Comparison of ENCODE assay signal across 12 cellular contexts in genomic region chr22:26066534-26066933, GRCh38.
DNase-seq lines count a peak whose midpoint lies in the region; ATAC-seq and TF ChIP-seq lines count a peak whose summit lies in the region.
"Had no signal": no experiment of that assay in that cellular context is flagged by ENCODE, and none has a peak within 500 bp of the region (broad histone marks: within the 10 kb centered on the region; RNA-seq: fewer than 3 reads in every experiment).

No MANE protein-coding gene starts in this region.

- H3K36me3 Mint-ChIP-seq in brain (no peaks in the 10 kb centered on the region), neural crest cell (ENCODE audit: low read depth) (no peaks in the 10 kb centered on the region)
- H3K36me3 Mint-ChIP-seq: CD4-positive, alpha-beta memory T cell; naive B cell had no signal

- 48% methylated on average over 6 of the region's 6 CpGs for WGBS in SK-N-SH (ENCODE audit: low lambda C conversion rate)
- 17% methylated on average over 6 of the region's 6 CpGs for WGBS in esophagus muscularis mucosa

- no peaks in the 10 kb centered on the region for H3F3A ChIP-seq in SK-N-SH (replicated peaks; ENCODE audit: insufficient read depth)

- H3K9ac ChIP-seq in SK-N-SH = no peak overlapping the region

- peak; percentile 86 for DNase-seq in NCI-H2029 treated with DMSO at 0.1 percent for 48 hours (lab: John Stamatoyannopoulos, UW)
- DNase-seq in neural crest cell (ENCODE audit: low read depth, low spot score) = peak; percentile 28
- DNase-seq in SK-N-SH = no peak
- no peak for DNase-seq in posterior vena cava (ENCODE audit: low spot score)
- DNase-seq in esophagus muscularis mucosa (ENCODE audit: extremely low spot score) = no peak
- DNase-seq: CD4-positive, alpha-beta memory T cell; naive B cell; stimulated activated CD4-positive, alpha-beta T cell treated with anti-CD3 and anti-CD28 coated beads, Interleukin-15, amount 100 ng/mL, for 24 hours had no signal

- no peak for TF ChIP-seq POLR2A in esophagus muscularis mucosa (IDR thresholded peaks at IDR 0.05; ENCODE audit: low read depth)

- 0 out of 2 replicates have a peak overlapping the region, but pooled peaks have one; percentile 1 for H3K27ac ChIP-seq in HEK293 (ENCODE audit: extremely low read depth, low read depth, low read length)
- H3K27ac ChIP-seq in SK-N-SH (ENCODE audit: low read depth in 2 of 2, low read length in 1 of 2) = peak overlapping the region in 1 of 2 experiments; percentile 62; a peak in 2 of 4 replicates
- H3K27ac ChIP-seq in esophagus muscularis mucosa (replicated peaks in 1 of 4) = no peak overlapping the region
- H3K27ac ChIP-seq: epithelial cell of prostate had no signal

- H3K4me3 ChIP-seq in HEK293 (ENCODE audit: low read depth, low read length) = no peak overlapping the region
- no peak overlapping the region for H3K4me3 ChIP-seq in SK-N-SH (ENCODE audit: low read depth in 2 of 2, low read length in 1 of 2)
- no peak overlapping the region for H3K4me3 ChIP-seq in esophagus muscularis mucosa

- no peak overlapping the region for H3K4me2 ChIP-seq in SK-N-SH

- H3K9me3 ChIP-seq in HEK293 (ENCODE audit: control insufficient read depth, insufficient read depth, low read depth, low read length) (no peaks in the 10 kb centered on the region), SK-N-SH (no peaks in the 10 kb centered on the region), esophagus muscularis mucosa (no peaks in the 10 kb centered on the region)

- TF ChIP-seq EP300 in SK-N-SH (IDR thresholded peaks at IDR 0.05; ENCODE audit: borderline replicate concordance in 1 of 2, low read depth in 1 of 2, low read length in 1 of 2) = no peak
- TF ChIP-seq EP300 in esophagus muscularis mucosa (IDR thresholded peaks at IDR 0.05) = no peak

- POLR2A ChIA-PET in HEK293 (lab: Yijun Ruan, JAX) = no interaction called here
- POLR2A ChIA-PET in SK-N-SH (lab: Yijun Ruan, JAX) = no interaction called here

- H3K4me1 ChIP-seq in HEK293 (ENCODE audit: control insufficient read depth, insufficient read depth, low read length) = no peaks in the 10 kb centered on the region; the same call in 1 of the 2 replicates
- peaks cover 0 to 13% of the 10 kb centered on the region in 2 experiments; a peak in 1 of 4 replicates for H3K4me1 ChIP-seq in SK-N-SH (ENCODE audit: control insufficient read depth in 1 of 2, insufficient read depth in 2 of 2, low read depth in 1 of 2, low read length in 1 of 2)
- no peaks in the 10 kb centered on the region for H3K4me1 ChIP-seq in esophagus muscularis mucosa

- H3K4me3 Mint-ChIP-seq in brain = peak overlapping the region; percentile 57 to 73 (median 62)
- peak overlapping the region; percentile 42 for H3K4me3 Mint-ChIP-seq in neural crest cell
- H3K4me3 Mint-ChIP-seq: CD4-positive, alpha-beta memory T cell had no signal

- TF ChIP-seq CTCF in HEK293 (tag by site-specific recombination; IDR thresholded peaks at IDR 0.05) (no peak), brain (conservative IDR thresholded peaks at IDR 0.05) (no peak), neural crest cell (conservative IDR thresholded peaks at IDR 0.05) (no peak), SK-N-SH (IDR thresholded peaks at IDR 0.05) (no peak), esophagus muscularis mucosa (IDR thresholded peaks at IDR 0.05) (no peak)

- H3K9me3 Mint-ChIP-seq in brain (peaks cover 0 to 9% (median 3%) of the 10 kb centered on the region in 5 experiments), neural crest cell (no peaks in the 10 kb centered on the region)

- ATAC-seq in HG03469 (IDR thresholded peaks at IDR 0.05; ENCODE audit: unreplicated experiment) = no peak

- no peak for TF ChIP-seq RAD21 in SK-N-SH (IDR thresholded peaks at IDR 0.05; ENCODE audit: low read length)

- peak overlapping the region; percentile 92 to 99 (median 97) for H3K27ac Mint-ChIP-seq in brain
- H3K27ac Mint-ChIP-seq in neural crest cell (ENCODE audit: unreplicated experiment) = peak overlapping the region; percentile 99
- H3K27ac Mint-ChIP-seq: CD4-positive, alpha-beta memory T cell; naive B cell had no signal

- no peaks in the 10 kb centered on the region for H3K36me3 ChIP-seq in HEK293 (ENCODE audit: control insufficient read depth in 2 of 2, insufficient read depth in 1 of 2, low read length in 2 of 2)
- H3K36me3 ChIP-seq in SK-N-SH (replicated peaks in 1 of 2; ENCODE audit: control insufficient read depth in 1 of 2, insufficient read depth in 2 of 2, low read length in 1 of 2) = no peaks in the 10 kb centered on the region
- H3K36me3 ChIP-seq in esophagus muscularis mucosa = no peaks in the 10 kb centered on the region

- CTCF ChIA-PET in HEK293 (lab: Yijun Ruan, JAX) = interaction anchor here (1.0 to 1.6 kb wide), 2 partner anchors 68 to 106 kb away, joined by 3 to 4 read pairs; no protein-coding TSS in a partner anchor
- CTCF ChIA-PET in SK-N-SH (lab: Yijun Ruan, JAX) = interaction anchor here (1.4 kb wide), 1 partner anchor 106 kb away, joined by 3 read pairs; no protein-coding TSS in a partner anchor

- H2AFZ ChIP-seq in SK-N-SH (ENCODE audit: low read depth) = no peak overlapping the region

- H3K9me2 ChIP-seq in SK-N-SH = no peaks in the 10 kb centered on the region

- H3K27me3 Mint-ChIP-seq in brain = peaks cover 8% of the 10 kb centered on the region
- peaks cover 63% of the 10 kb centered on the region for H3K27me3 Mint-ChIP-seq in neural crest cell (ENCODE audit: low read depth)

- no peaks in the 10 kb centered on the region for H4K20me1 ChIP-seq in SK-N-SH (ENCODE audit: insufficient read depth)

- H3K4me1 Mint-ChIP-seq in brain (peaks cover 31% of the 10 kb centered on the region), neural crest cell (peaks cover 32% of the 10 kb centered on the region)
- H3K4me1 Mint-ChIP-seq: CD4-positive, alpha-beta memory T cell had no signal

- intact Hi-C loops in posterior vena cava (cut with DNase I) = no loop called here
- intact Hi-C loops in esophagus muscularis mucosa (cut with DNase I) = no loop called here

- H3K27me3 ChIP-seq in SK-N-SH (ENCODE audit: insufficient read depth) (no peaks in the 10 kb centered on the region), esophagus muscularis mucosa (peaks cover 0 to 64% (median 0%) of the 10 kb centered on the region in 4 donors)

- H3K79me2 ChIP-seq in SK-N-SH (ENCODE audit: insufficient read depth) = no peaks in the 10 kb centered on the region

TF ChIP-seq in HEK293, 187 proteins besides CTCF, POLR2A, EP300 and RAD21 (continues in another document):
- 0 out of 2 replicates have a peak, but pooled peaks have one; percentile 28 for TF ChIP-seq OSR2 (tag by site-specific recombination; IDR thresholded peaks at IDR 0.05)
- TF ChIP-seq ZNF335 (tag by site-specific recombination; conservative IDR thresholded peaks at IDR 0.05) = 0 out of 2 replicates have a peak, but pooled peaks have one; percentile 12
- no peak for TF ChIP-seq ZNF184 (tag by site-specific recombination; IDR thresholded peaks at IDR 0.05)
- TF ChIP-seq TCF7L2 (IDR thresholded peaks at IDR 0.05; ENCODE audit: borderline replicate concordance, low read depth, low read length) = peak; percentile 82

TF ChIP-seq in SK-N-SH, 30 proteins besides CTCF, POLR2A, EP300 and RAD21:
- TF ChIP-seq RCOR1 (IDR thresholded peaks at IDR 0.05; ENCODE audit: low read length) (no peak), TEAD4 (IDR thresholded peaks at IDR 0.05; ENCODE audit: borderline replicate concordance, insufficient read depth) (no peak), SIN3A (IDR thresholded peaks at IDR 0.05; ENCODE audit: borderline replicate concordance, low read depth, low read length) (no peak)

Comparison
In these comparisons a context has a peak if more than half of its experiments do, and no peak if none do; other contexts are left out.
1. DNase-seq: peak in NCI-H2029 treated with DMSO at 0.1 percent for 48 hours (single experiment) and neural crest cell (single experiment); none in SK-N-SH (single experiment), posterior vena cava (single experiment) and esophagus muscularis mucosa (single experiment).